In the genomic region with DNA sequence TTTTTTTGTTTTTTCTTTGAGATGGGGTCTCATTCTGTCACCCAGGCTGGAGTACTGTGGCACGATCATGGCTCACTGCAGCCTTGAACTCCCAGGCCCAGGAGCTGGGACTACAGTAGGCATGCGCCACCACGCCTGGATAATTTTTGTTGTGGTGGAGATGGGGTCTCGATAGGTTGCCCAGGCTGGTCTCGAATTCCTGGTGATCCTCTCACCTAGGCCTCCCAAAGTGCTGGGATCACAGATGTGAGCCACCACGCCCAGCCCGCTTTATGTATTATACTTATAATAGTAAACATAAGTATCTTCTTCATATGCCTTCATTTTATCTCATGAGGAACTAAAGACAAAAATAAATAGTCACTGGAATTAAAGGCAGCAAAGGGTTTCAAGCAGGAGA, we compare ENCODE assay signal across 20 cellular contexts.
DNase-seq lines count a peak whose midpoint lies in the region; ATAC-seq, FAIRE-seq and TF ChIP-seq lines count a peak whose summit lies in the region.
"Had no signal": no experiment of that assay in that cellular context is flagged by ENCODE, and none has a peak within 500 bp of the region (broad histone marks: within the 10 kb centered on the region; RNA-seq: fewer than 3 reads in every experiment).

No MANE protein-coding gene starts in this region.

- CTCF ChIA-PET in activated CD8-positive, alpha-beta T cell treated with anti-CD3 and anti-CD28 coated beads for 36 hours (lab: Charles Lee) = interaction anchor here (1.1 to 1.3 kb wide), 2 partner anchors 10 to 152 kb away, joined by 5 to 6 read pairs; no protein-coding TSS in a partner anchor

- H3K36me3 Mint-ChIP-seq in activated CD8-positive, alpha-beta T cell treated with anti-CD3 and anti-CD28 coated beads for 36 hours (ENCODE audit: low read depth) = no peaks in the 10 kb centered on the region
- H3K36me3 Mint-ChIP-seq: CD4-positive, alpha-beta memory T cell had no signal

- no peak overlapping the region for H3K4me3 Mint-ChIP-seq in activated CD8-positive, alpha-beta T cell treated with anti-CD3 and anti-CD28 coated beads for 36 hours
- H3K4me3 Mint-ChIP-seq: B cell; CD4-positive, alpha-beta memory T cell; GM23338 had no signal

- TF ChIP-seq POLR2A in spleen (IDR thresholded peaks at IDR 0.05) = no peak

- peaks cover 5% of the 10 kb centered on the region for H3K4me1 Mint-ChIP-seq in activated CD8-positive, alpha-beta T cell treated with anti-CD3 and anti-CD28 coated beads for 36 hours (ENCODE audit: low read depth)
- H3K4me1 Mint-ChIP-seq: B cell had no signal

- H3K27ac ChIP-seq in kidney (ENCODE audit: low read depth in 2 of 2, low read length in 2 of 2) = no peak overlapping the region
- no peak overlapping the region for H3K27ac ChIP-seq in spleen
- H3K27ac ChIP-seq: 22Rv1 had no signal

- no peaks in the 10 kb centered on the region for H3K27me3 ChIP-seq in spleen (replicated peaks in 1 of 7)

- H3K36me3 ChIP-seq in kidney (ENCODE audit: control insufficient read depth in 1 of 2, insufficient read depth in 2 of 2, low read length in 2 of 2) (peaks cover 20 to 39% of the 10 kb centered on the region in 2 donors), spleen (peaks cover 0 to 27% (median 2%) of the 10 kb centered on the region in 6 donors)
- H3K36me3 ChIP-seq: HAP-1 had no signal

- peak; percentile 23 for DNase-seq in Right ventricle myocardium inferior (ENCODE audit: missing footprints)
- no peak for DNase-seq in Right ventricle myocardium superior
- DNase-seq in kidney = peak; percentile 32
- peak; percentile 37 for DNase-seq in spleen
- DNase-seq in activated CD8-positive, alpha-beta T cell treated with anti-CD3 and anti-CD28 coated beads for 36 hours = no peak
- no peak for DNase-seq in posterior cingulate gyrus
- DNase-seq: Calu3; CD4-positive, alpha-beta memory T cell; COR-L47; DMS53; DMS79 treated with DMSO at 0.1 percent for 48 hours; GF-D8 had no signal

- H3K4me3 ChIP-seq in kidney (ENCODE audit: low read length in 2 of 2) (no peak overlapping the region), spleen (no peak overlapping the region)
- H3K4me3 ChIP-seq: BLaER1 treated with 17β-estradiol and CSF1 and Interleukin-3, amounts not matched to agents 10 nM and 100 nM; GM23338; HAP-1 had no signal

- intact Hi-C loops in Right ventricle myocardium inferior (cut with DNase I) = no loop called here
- intact Hi-C loops in Right ventricle myocardium superior (cut with DNase I) = no loop called here
- intact Hi-C loops in kidney (cut with DNase I) = no loop called here
- intact Hi-C loops in spleen (cut with DNase I; ENCODE audit: low total_unique reads) = no loop called here
- intact Hi-C loops in activated CD8-positive, alpha-beta T cell treated with anti-CD3 and anti-CD28 coated beads for 36 hours (cut with micrococcal nuclease) = no loop called here
- intact Hi-C loops in posterior cingulate gyrus (cut with DNase I) = no loop called here

- H3K9me3 ChIP-seq in kidney (ENCODE audit: control insufficient read depth in 1 of 2, low read length in 2 of 2) (no peaks in the 10 kb centered on the region), spleen (no peaks in the 10 kb centered on the region)
- H3K9me3 ChIP-seq: HAP-1 had no signal

- FAIRE-seq in kidney (lab: Jason Lieb, UNC) = no peak
- FAIRE-seq: A204.1, GM12891, GM18507 had no signal

- WGBS in spleen, 5 donors = 93 to 97% (median 93%) methylated on average over 7 of the region's 7 CpGs

- TF ChIP-seq CTCF in kidney (IDR thresholded peaks at IDR 0.05; ENCODE audit: borderline replicate concordance, extremely low read depth, insufficient read depth) (no peak), spleen (IDR thresholded peaks at IDR 0.05 in 8 of 11, conservative IDR thresholded peaks at IDR 0.05 in 3 of 11) (no peak)
- TF ChIP-seq CTCF in activated CD8-positive, alpha-beta T cell treated with anti-CD3 and anti-CD28 coated beads for 36 hours (IDR thresholded peaks at IDR 0.05) = no peak

- H3K9ac ChIP-seq in kidney (ENCODE audit: low read length in 2 of 2) = no peak overlapping the region
- H3K9ac ChIP-seq: BLaER1 treated with 17β-estradiol and CSF1 and Interleukin-3, amounts not matched to agents 10 nM and 100 nM had no signal

- H3K4me1 ChIP-seq in kidney (ENCODE audit: control insufficient read depth in 1 of 2, insufficient read depth in 1 of 2, low read depth in 1 of 2, low read length in 2 of 2) (no peaks in the 10 kb centered on the region), spleen (no peaks in the 10 kb centered on the region)
- H3K4me1 ChIP-seq: HAP-1 had no signal

- no peaks in the 10 kb centered on the region for H3K27me3 Mint-ChIP-seq in activated CD8-positive, alpha-beta T cell treated with anti-CD3 and anti-CD28 coated beads for 36 hours
- H3K27me3 Mint-ChIP-seq: B cell; CD4-positive, alpha-beta memory T cell had no signal

- no peak overlapping the region for H3K27ac Mint-ChIP-seq in activated CD8-positive, alpha-beta T cell treated with anti-CD3 and anti-CD28 coated beads for 36 hours
- H3K27ac Mint-ChIP-seq: B cell; CD4-positive, alpha-beta memory T cell had no signal

- POLR2A ChIA-PET in activated CD8-positive, alpha-beta T cell treated with anti-CD3 and anti-CD28 coated beads for 36 hours (lab: Charles Lee) = no interaction called here

- no peak for ATAC-seq in Right ventricle myocardium inferior
- ATAC-seq in Right ventricle myocardium superior (ENCODE audit: poor library complexity) = no peak
- no peak for ATAC-seq in activated CD8-positive, alpha-beta T cell treated with anti-CD3 and anti-CD28 coated beads for 36 hours

- H3K9me3 Mint-ChIP-seq in activated CD8-positive, alpha-beta T cell treated with anti-CD3 and anti-CD28 coated beads for 36 hours = no peaks in the 10 kb centered on the region
- H3K9me3 Mint-ChIP-seq: CD4-positive, alpha-beta memory T cell; GM23338 had no signal

Comparison
In these comparisons a context has a peak if more than half of its experiments do, and no peak if none do; other contexts are left out.
1. DNase-seq: peak in Right ventricle myocardium inferior (single experiment), kidney (single experiment) and spleen (single experiment); none in Right ventricle myocardium superior (single experiment), activated CD8-positive, alpha-beta T cell treated with anti-CD3 and anti-CD28 coated beads for 36 hours (single experiment) and posterior cingulate gyrus (0 of 10).